In genomic region chr4:48329193-48329592, GRCh38 we compare ENCODE assay signal across 25 cellular contexts. TPM values are rescaled to one million over a fixed set of nuclear protein-coding genes. Genes with fewer than 3 reads are reported as not detected.
DNase-seq lines count a peak whose midpoint lies in the region; TF ChIP-seq lines count a peak whose summit lies in the region.
"Had no signal": no experiment of that assay in that cellular context is flagged by ENCODE, and none has a peak within 500 bp of the region (broad histone marks: within the 10 kb centered on the region; RNA-seq: fewer than 3 reads in every experiment).

No MANE protein-coding gene starts in this region.

- H2BK5ac ChIP-seq in trophoblast cell (ENCODE audit: low read depth, low read length, poor library complexity), result no peak overlapping the region

- H2BK12ac ChIP-seq in trophoblast cell (ENCODE audit: low read length), result no peak overlapping the region

- H3K4me2 ChIP-seq in trophoblast cell (ENCODE audit: low read length), result no peak overlapping the region

- H4K91ac ChIP-seq in trophoblast cell (ENCODE audit: low read depth, low read length), result no peak overlapping the region

- no peak overlapping the region for H3K18ac ChIP-seq in trophoblast cell (ENCODE audit: low read length)

- H3K27ac Mint-ChIP-seq in MCF 10A (ENCODE audit: low read depth, unreplicated experiment), result peak overlapping the region; percentile 58
- H3K27ac Mint-ChIP-seq: activated CD4-positive, alpha-beta T cell treated with anti-CD3 and anti-CD28 coated beads, Interleukin-2, amount 10 ng/mL, durations not matched to agents 7 days and 5 days; H9 had no signal

- no peaks in the 10 kb centered on the region for H3K79me2 ChIP-seq in trophoblast cell (ENCODE audit: control insufficient read depth, insufficient read depth, low read length, poor library complexity)
- H3K79me2 ChIP-seq: parathyroid adenoma had no signal

- POLR2A ChIA-PET in MCF 10A (lab: Yijun Ruan, JAX), result interaction anchor here (0.7 to 3.7 kb wide), 6 partner anchors 9 to 52 kb away, joined by 3 to 49 read pairs (median 3); partner anchors contain the start of gene SLAIN2

- H3K4me3 Mint-ChIP-seq in MCF 10A (ENCODE audit: unreplicated experiment), result no peak overlapping the region
- H3K4me3 Mint-ChIP-seq: activated CD4-positive, alpha-beta T cell treated with anti-CD3 and anti-CD28 coated beads, Interleukin-2, amount 10 ng/mL, durations not matched to agents 7 days and 5 days; central memory CD8-positive, alpha-beta T cell; H9 had no signal

- H3K4me1 ChIP-seq in breast epithelium (no peaks in the 10 kb centered on the region), SJSA1 (replicated peaks) (peaks cover 57% of the 10 kb centered on the region), liver (ENCODE audit: control insufficient read depth in 4 of 4, insufficient read depth in 4 of 4, low read length in 3 of 4) (peaks cover 1 to 9% (median 5%) of the 10 kb centered on the region in 4 donors), transverse colon (peaks cover 4 to 23% (median 10%) of the 10 kb centered on the region in 4 donors), trophoblast cell (ENCODE audit: control insufficient read depth in 1 of 2, insufficient read depth in 2 of 2, low read length in 2 of 2) (peaks cover 0 to 5% of the 10 kb centered on the region in 2 experiments)
- H3K4me1 ChIP-seq: esophagus muscularis mucosa, lower lobe of right lung, parathyroid adenoma had no signal

- no peak overlapping the region for H3K4ac ChIP-seq in trophoblast cell (ENCODE audit: low read depth, low read length)

- TF ChIP-seq RAD21 in liver (IDR thresholded peaks at IDR 0.05), result peak in 1 of 2 donors; percentile 11

- TF ChIP-seq POLR2A in breast epithelium (IDR thresholded peaks at IDR 0.05) (no peak), transverse colon (IDR thresholded peaks at IDR 0.05) (no peak)

- DNase-seq in MCF 10A (ENCODE audit: unreplicated experiment), result no peak
- no peak for DNase-seq in breast epithelium (ENCODE audit: low spot score in 2 of 2)
- DNase-seq in SJSA1 (ENCODE audit: low read depth in 1 of 2, low spot score in 2 of 2), result no peak
- no peak for DNase-seq in transverse colon
- DNase-seq in GM10266 (ENCODE audit: extremely low spot score), result no peak
- DNase-seq in trophoblast cell, result no peak
- no peak for DNase-seq in coronary artery (ENCODE audit: low spot score)
- DNase-seq: activated CD4-positive, alpha-beta T cell treated with anti-CD3 and anti-CD28 coated beads, Interleukin-2, amount 10 ng/mL, durations not matched to agents 7 days and 5 days; activated CD8-positive, alpha-beta memory T cell treated with anti-CD3 and anti-CD28 coated beads, Interleukin-2, amount 50 U/mL, for 4 hours; activated effector memory CD4-positive, alpha-beta T cell treated with anti-CD3 and anti-CD28 coated beads, Interleukin-2, amount 50 U/mL, for 16 hours; C1 segment of cervical spinal cord; effector CD8-positive, alpha-beta T cell; GF-D8; H9; lower lobe of right lung; NCI-H1930; NCI-H446; stimulated activated CD4-positive, alpha-beta T cell treated with anti-CD3 and anti-CD28 coated beads, Interleukin-4, amount 100 ng/mL, for 1 hour had no signal

- no peak overlapping the region for H3K23ac ChIP-seq in trophoblast cell (ENCODE audit: low read length)

- H3K27me3 ChIP-seq in breast epithelium (no peaks in the 10 kb centered on the region), SJSA1 (replicated peaks) (no peaks in the 10 kb centered on the region), liver (ENCODE audit: control insufficient read depth in 4 of 4, insufficient read depth in 4 of 4, low read length in 3 of 4) (no peaks in the 10 kb centered on the region), transverse colon (no peaks in the 10 kb centered on the region), trophoblast cell (ENCODE audit: insufficient read depth, low read length) (no peaks in the 10 kb centered on the region)

- H3K9me3 Mint-ChIP-seq in MCF 10A (ENCODE audit: unreplicated experiment), result no peaks in the 10 kb centered on the region
- H3K9me3 Mint-ChIP-seq: activated CD4-positive, alpha-beta T cell treated with anti-CD3 and anti-CD28 coated beads, Interleukin-2, amount 10 ng/mL, durations not matched to agents 7 days and 5 days; central memory CD8-positive, alpha-beta T cell; H9 had no signal

- no TSS peak for BruUV-seq in MCF 10A (replicated peaks; lab: Mats Ljungman, UMichigan)

- H3K79me1 ChIP-seq in trophoblast cell (ENCODE audit: low read length), result peaks cover 3% of the 10 kb centered on the region

- H3K36me3 ChIP-seq in breast epithelium (no peaks in the 10 kb centered on the region), SJSA1 (no peaks in the 10 kb centered on the region), liver (ENCODE audit: control insufficient read depth in 4 of 4, insufficient read depth in 3 of 4, low read depth in 1 of 4, low read length in 3 of 4) (no peaks in the 10 kb centered on the region), transverse colon (no peaks in the 10 kb centered on the region), trophoblast cell (ENCODE audit: control insufficient read depth in 1 of 2, insufficient read depth in 2 of 2, low read length in 2 of 2) (no peaks in the 10 kb centered on the region)
- H3K36me3 ChIP-seq: esophagus muscularis mucosa, lower lobe of right lung had no signal

- no peaks in the 10 kb centered on the region for H3K9me3 ChIP-seq in breast epithelium
- H3K9me3 ChIP-seq in SJSA1 (replicated peaks), result no peaks in the 10 kb centered on the region
- H3K9me3 ChIP-seq in liver (ENCODE audit: control insufficient read depth in 4 of 4, low read length in 3 of 4), result no peaks in the 10 kb centered on the region
- no peaks in the 10 kb centered on the region for H3K9me3 ChIP-seq in transverse colon
- H3K9me3 ChIP-seq in trophoblast cell (ENCODE audit: insufficient read depth, low read depth, low read length), result no peaks in the 10 kb centered on the region
- H3K9me3 ChIP-seq: esophagus muscularis mucosa, lower lobe of right lung had no signal

- H3K4me3 ChIP-seq in breast epithelium, result no peak overlapping the region
- H3K4me3 ChIP-seq in SJSA1, result no peak overlapping the region
- no peak overlapping the region for H3K4me3 ChIP-seq in liver (ENCODE audit: low read depth in 1 of 3, low read length in 3 of 3)
- H3K4me3 ChIP-seq in transverse colon, result no peak overlapping the region
- H3K4me3 ChIP-seq in trophoblast cell (ENCODE audit: low read depth, low read length), result no peak overlapping the region
- H3K4me3 ChIP-seq in coronary artery, result no peak overlapping the region
- H3K4me3 ChIP-seq: esophagus muscularis mucosa, GM12878, lower lobe of right lung, skin epidermis had no signal

- no peak overlapping the region for H4K8ac ChIP-seq in trophoblast cell (ENCODE audit: low read depth, low read length)

- intact Hi-C loops in MCF 10A (cut with micrococcal nuclease) (no loop called here), breast epithelium (cut with DNase I; ENCODE audit: low total_unique reads) (loop anchor here (5.0 kb wide), 1 partner anchor 872 kb away; no protein-coding TSS in a partner anchor), transverse colon (cut with DNase I; ENCODE audit: low total_unique reads) (no loop called here)

- CTCF ChIA-PET in MCF 10A (lab: Yijun Ruan, JAX), result interaction anchor here (0.6 to 1.7 kb wide), 2 partner anchors 13 to 332 kb away, joined by 3 to 6 read pairs; no protein-coding TSS in a partner anchor

- no peak overlapping the region for H3K9ac ChIP-seq in liver (ENCODE audit: low read depth in 1 of 2, low read length in 2 of 2)
- no peak overlapping the region for H3K9ac ChIP-seq in trophoblast cell (ENCODE audit: low read length)
- H3K9ac ChIP-seq: parathyroid adenoma had no signal

- H2AK5ac ChIP-seq in trophoblast cell (ENCODE audit: low read length), result no peak overlapping the region

- H3K4me1 Mint-ChIP-seq in MCF 10A (ENCODE audit: insufficient read depth, unreplicated experiment), result peaks cover 42% of the 10 kb centered on the region
- H3K4me1 Mint-ChIP-seq: central memory CD8-positive, alpha-beta T cell; H9 had no signal

- no peak overlapping the region for H2AFZ ChIP-seq in trophoblast cell (ENCODE audit: insufficient read depth, low read length, poor library complexity)
- H2AFZ ChIP-seq: parathyroid adenoma had no signal

- in situ Hi-C loops in transverse colon (cut with MboI; ENCODE audit: low pct_ligation_motif_present in 1 of 4, low pct_unique_long_range_greater_than_20kb in 1 of 4, low sequenced_read_pairs in 3 of 4), result loop anchor here in 2 of 4 donors (25.0 kb wide), 1 partner anchor 458 kb away; the partner anchor contains the start of gene FRYL (in 2 of the 2)

- no peaks in the 10 kb centered on the region for H3K27me3 Mint-ChIP-seq in MCF 10A (ENCODE audit: insufficient read depth, unreplicated experiment)

- WGBS in liver, result 14% methylated on average over 1 of the region's 1 CpG
- WGBS in transverse colon (ENCODE audit: low coverage in 1 of 2), 2 donors, result 22 to 52% methylated on average over 1 of the region's 1 CpG
- WGBS in trophoblast cell (ENCODE audit: extremely low coverage, insufficient coverage, insufficient read length), result no CpG with 5 or more reads among the region's 1 CpG

- no peaks in the 10 kb centered on the region for H3K36me3 Mint-ChIP-seq in MCF 10A (ENCODE audit: insufficient read depth, unreplicated experiment)

- TF ChIP-seq CTCF in MCF 10A (IDR thresholded peaks at IDR 0.05; ENCODE audit: unreplicated experiment) (no peak), breast epithelium (IDR thresholded peaks at IDR 0.05) (no peak), liver (IDR thresholded peaks at IDR 0.05; ENCODE audit: low read depth, low read length, missing input control) (no peak), transverse colon (IDR thresholded peaks at IDR 0.05) (no peak), GM10266 (IDR thresholded peaks at IDR 0.05; ENCODE audit: control insufficient read depth, insufficient read depth, low read depth, missing control alignments) (no peak), coronary artery (IDR thresholded peaks at IDR 0.05) (no peak)

- H4K12ac ChIP-seq in trophoblast cell (ENCODE audit: low read depth, low read length), result no peak overlapping the region

- no peak for TF ChIP-seq EP300 in transverse colon (IDR thresholded peaks at IDR 0.05; ENCODE audit: low read depth)

- H2BK120ac ChIP-seq in trophoblast cell (ENCODE audit: insufficient read depth, low read length, poor library complexity), result no peak overlapping the region

- H3K27ac ChIP-seq in breast epithelium, result no peak overlapping the region
- peak overlapping the region; percentile 96 for H3K27ac ChIP-seq in SJSA1
- no peak overlapping the region for H3K27ac ChIP-seq in liver (ENCODE audit: low read depth in 1 of 2, low read length in 2 of 2)
- peak overlapping the region; percentile 29 to 66 (median 56) for H3K27ac ChIP-seq in transverse colon
- no peak overlapping the region for H3K27ac ChIP-seq in trophoblast cell (ENCODE audit: low read depth, low read length)
- peak overlapping the region in 1 of 2 donors; percentile 6 for H3K27ac ChIP-seq in coronary artery
- H3K27ac ChIP-seq: esophagus muscularis mucosa, lower lobe of right lung, parathyroid adenoma, RWPE1 had no signal

- H3K14ac ChIP-seq in trophoblast cell (ENCODE audit: low read length), result no peak overlapping the region

RNA-seq across cellular contexts. Expression of gene SLAIN2, which starts 12.1 kb away (rescaled TPM):
- total RNA-seq in MCF 10A (2022) (74.0 and 81.6 TPM in 2 replicates), breast epithelium (10 to 100 TPM; 41.6 to 76.6 (median 76.5) TPM), liver (10 to 100 TPM; 12.1 to 32.5 TPM), transverse colon (100 to 1,000 TPM in 1 of 4 donors, 10 to 100 TPM in 3; 28.4 to 355 (median 55.8) TPM)
- total RNA-seq in SJSA1 (2014; rRNA removed; shearing (Covaris generic)), result 9.0 and 40.1 TPM in 2 replicates
- 10 to 100 TPM; 13.7 to 19.5 TPM for polyA plus RNA-seq in liver
- 131 and 137 TPM in 2 replicates for polyA plus RNA-seq in trophoblast cell (2013)

RNA-seq across cellular contexts. Expression of gene TEC, which starts 59.6 kb away (rescaled TPM):
- total RNA-seq in MCF 10A (2022), result 1.1 and 1.6 TPM in 2 replicates
- 1 to 10 TPM; 2.9 to 5.4 (median 5.1) TPM for total RNA-seq in breast epithelium
- 0.05 and 0.25 TPM in 2 replicates for total RNA-seq in SJSA1 (2014; rRNA removed; shearing (Covaris generic))
- 1 to 10 TPM; 2.0 to 4.7 TPM for total RNA-seq in liver
- 1 to 10 TPM; 1.1 to 1.9 TPM for polyA plus RNA-seq in liver
- 1 to 10 TPM; 1.2 to 5.1 (median 3.3) TPM for total RNA-seq in transverse colon
- polyA plus RNA-seq in trophoblast cell (2013), result 0.25 and 0.43 TPM in 2 replicates

Comparison
In these comparisons a context has a peak if more than half of its experiments do, and no peak if none do; other contexts are left out.
1. H3K27ac ChIP-seq: peak in SJSA1 (single experiment) and transverse colon (4 of 4); none in breast epithelium (0 of 2), liver (0 of 2) and trophoblast cell (single experiment).